ENCODE assay signal across 11 cellular contexts in the genomic region with DNA sequence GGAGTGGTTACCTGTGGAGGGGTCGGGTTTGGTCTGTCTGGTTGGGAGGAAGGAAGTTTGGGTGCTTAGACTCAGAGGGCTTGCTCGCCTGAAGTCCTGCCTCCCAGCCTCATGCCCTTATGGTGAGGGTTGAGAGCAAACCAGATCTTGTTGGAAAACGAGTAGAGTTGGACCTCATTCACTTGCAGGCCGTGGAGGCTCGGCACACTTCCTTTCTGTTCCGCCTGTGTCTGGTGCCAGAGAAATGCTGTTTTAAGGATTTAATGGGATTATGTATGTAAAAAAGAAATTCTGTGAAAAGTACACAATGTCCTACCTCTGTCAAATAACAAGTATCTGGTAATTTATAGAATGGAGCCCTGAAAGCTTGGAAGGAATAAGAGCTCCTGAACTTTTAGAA. TPM values are rescaled to one million over a fixed set of nuclear protein-coding genes. Genes with fewer than 3 reads are reported as not detected.
"Had no signal": no experiment of that assay in that cellular context is flagged by ENCODE, and none has a peak within 500 bp of the region (broad histone marks: within the 10 kb centered on the region; RNA-seq: fewer than 3 reads in every experiment).

No MANE protein-coding gene starts in this region.

- DNase-seq: activated CD4-positive, alpha-beta memory T cell treated with anti-CD3 and anti-CD28 coated beads for 36 hours; activated gamma-delta T cell treated with Interleukin-2 at 50 U/mL for 16 hours; activated naive CD8-positive, alpha-beta T cell treated with anti-CD3 and anti-CD28 coated beads for 36 hours; activated T-cell treated with anti-CD3 and anti-CD28 coated beads, Interleukin-2, amount 50 U/mL, for 72 hours; immature natural killer cell; left colon; nephron progenitor cell; SJCRH30 had no signal

- H3K27ac ChIP-seq: SJCRH30, skin epidermis, tibial nerve, VCaP had no signal

- H3K4me1 ChIP-seq: SJCRH30, tibial nerve had no signal

- ATAC-seq: activated T-cell treated with anti-CD3 and anti-CD28 coated beads, Interleukin-2, amount 50 U/mL, for 72 hours; left colon had no signal

- H3K27me3 ChIP-seq: SJCRH30, tibial nerve had no signal

- H3K9me3 ChIP-seq: SJCRH30, tibial nerve had no signal

- H3K36me3 ChIP-seq: SJCRH30, tibial nerve had no signal

- H3K4me3 ChIP-seq: SJCRH30, skin epidermis, tibial nerve had no signal

RNA-seq across cellular contexts. Expression of a gene that starts 29.6 kb away (rescaled TPM):
- total RNA-seq: activated naive CD8-positive, alpha-beta T cell treated with anti-CD3 and anti-CD28 coated beads for 36 hours had no signal
